ENCODE assay signal across 9 cellular contexts in the genomic region with DNA sequence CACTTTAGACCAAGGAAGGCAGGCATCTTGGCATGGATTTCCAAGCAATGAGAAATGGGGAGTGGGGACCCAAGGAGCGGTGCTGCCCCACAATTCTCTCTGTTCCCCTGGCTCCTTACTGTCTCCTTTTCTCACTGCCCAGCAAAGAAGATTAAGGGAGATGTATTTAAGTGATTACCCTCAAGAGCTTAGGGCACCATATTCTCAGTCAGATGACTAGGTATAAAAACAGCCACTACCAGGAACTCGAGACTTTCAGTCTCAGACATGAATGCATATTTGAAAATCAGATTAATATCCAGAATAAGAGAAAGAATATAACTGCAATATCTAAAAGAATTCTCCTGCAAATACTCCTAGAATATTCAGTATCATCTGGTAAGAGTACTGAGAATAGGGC. TPM values are rescaled to one million over a fixed set of nuclear protein-coding genes. Genes with fewer than 3 reads are reported as not detected.
DNase-seq lines count a peak whose midpoint lies in the region; ATAC-seq and TF ChIP-seq lines count a peak whose summit lies in the region.
"Had no signal": no experiment of that assay in that cellular context is flagged by ENCODE, and none has a peak within 500 bp of the region (broad histone marks: within the 10 kb centered on the region; RNA-seq: fewer than 3 reads in every experiment).

A gene (minus strand): TSS at position 101 of the 400 bp plus-strand sequence. CDS start 75 bp downstream, at position 26.

- TF ChIP-seq CTCF in chondrocyte (IDR thresholded peaks at IDR 0.05) (no peak), right lobe of liver (IDR thresholded peaks at IDR 0.05) (no peak), testis (IDR thresholded peaks at IDR 0.05) (no peak)

- H3K27ac Mint-ChIP-seq in chondrocyte (ENCODE audit: unreplicated experiment): no peak within 1 kb of the TSS

- intact Hi-C loops in right lobe of liver (cut with DNase I): no loop called here
- intact Hi-C loops in testis (cut with DNase I; ENCODE audit: low total_unique reads): no loop called here

- 69% methylated on average over 1 of the region's 2 CpGs for WGBS in right lobe of liver (ENCODE audit: insufficient coverage, low coverage, low lambda C conversion rate, missing lambda C conversion rate)
- 83 to 94% methylated on average over 2 of the region's 2 CpGs for WGBS in testis, 2 donors

- no peak for TF ChIP-seq POLR2A in right lobe of liver (IDR thresholded peaks at IDR 0.05)
- no peak for TF ChIP-seq POLR2A in testis (IDR thresholded peaks at IDR 0.05)

- in situ Hi-C loops in HAP-1 (cut with MboI; ENCODE audit: low sequenced_read_pairs): no loop called here

- H3K4me1 ChIP-seq in SJCRH30: peaks cover 17% of the 10 kb centered on the region
- H3K4me1 ChIP-seq in right lobe of liver: peaks cover 0 to 5% (median under 1%) of the 10 kb centered on the region in 4 donors
- H3K4me1 ChIP-seq in testis: no peaks in the 10 kb centered on the region
- no peaks in the 10 kb centered on the region for H3K4me1 ChIP-seq in HAP-1

- H3K36me3 ChIP-seq in SJCRH30 (no peaks in the 10 kb centered on the region), right lobe of liver (no peaks in the 10 kb centered on the region), testis (ENCODE audit: low read depth, missing control alignments) (no peaks in the 10 kb centered on the region), HAP-1 (replicated peaks) (no peaks in the 10 kb centered on the region)

- peaks cover 3% of the 10 kb centered on the region for H3K9me3 Mint-ChIP-seq in chondrocyte (ENCODE audit: low read depth)

- H3K36me3 Mint-ChIP-seq in chondrocyte (ENCODE audit: low read depth): no peaks in the 10 kb centered on the region

- no peak within 1 kb of the TSS for H3K4me3 ChIP-seq in SJCRH30
- H3K4me3 ChIP-seq in right lobe of liver: no peak within 1 kb of the TSS
- H3K4me3 ChIP-seq in testis: no peak within 1 kb of the TSS
- H3K4me3 ChIP-seq in HAP-1: no peak within 1 kb of the TSS

- H3K4me3 Mint-ChIP-seq in chondrocyte (ENCODE audit: unreplicated experiment): no peak within 1 kb of the TSS

- no peak within 1 kb of the TSS for H3K27ac ChIP-seq in SJCRH30
- no peak within 1 kb of the TSS for H3K27ac ChIP-seq in right lobe of liver
- no peak within 1 kb of the TSS for H3K27ac ChIP-seq in testis
- H3K27ac ChIP-seq: HL-60 had no signal

- H3K9me3 ChIP-seq in SJCRH30 (replicated peaks) (no peaks in the 10 kb centered on the region; the same call in 1 of the 2 replicates), right lobe of liver (no peaks in the 10 kb centered on the region), testis (no peaks in the 10 kb centered on the region), HAP-1 (no peaks in the 10 kb centered on the region)

- ATAC-seq in right lobe of liver: no peak

- no peak for DNase-seq in SJCRH30
- no peak for DNase-seq in chondrocyte (ENCODE audit: low spot score)
- no peak for DNase-seq in right lobe of liver
- no peak for DNase-seq in testis
- DNase-seq in HAP-1 (ENCODE audit: low spot score in 2 of 2): no peak
- no peak for DNase-seq in NCI-H2227 treated with DMSO at 0.1 percent for 48 hours (lab: John Stamatoyannopoulos, UW)
- no peak for DNase-seq in amniotic stem cell (lab: John Stamatoyannopoulos, UW)
- DNase-seq: NCI-H2171 treated with DMSO at 0.1 percent for 48 hours had no signal

- no peaks in the 10 kb centered on the region for H3K4me1 Mint-ChIP-seq in chondrocyte (ENCODE audit: low read depth)

- no peaks in the 10 kb centered on the region for H3K27me3 Mint-ChIP-seq in chondrocyte (ENCODE audit: low read depth)

- H3K27me3 ChIP-seq in SJCRH30 (no peaks in the 10 kb centered on the region), right lobe of liver (no peaks in the 10 kb centered on the region), testis (no peaks in the 10 kb centered on the region), HAP-1 (ENCODE audit: low read depth) (no peaks in the 10 kb centered on the region)

RNA-seq across cellular contexts. Expression of the gene that starts here (rescaled TPM):
- 23.5 and 23.9 TPM in 2 replicates for total RNA-seq in SJCRH30 (2014; rRNA removed; shearing (Covaris generic))
- total RNA-seq in chondrocyte (13.5 to 41.9 TPM (median 15.7 TPM) in 3 replicates), right lobe of liver (10 to 100 TPM; 38.8 to 76.5 (median 50.6) TPM), testis (100 to 1,000 TPM; 128 to 137 TPM)
- polyA plus RNA-seq in testis (ENCODE audit: insufficient read depth, low read depth, low replicate concordance): 90.0 TPM
